In the genomic region with DNA sequence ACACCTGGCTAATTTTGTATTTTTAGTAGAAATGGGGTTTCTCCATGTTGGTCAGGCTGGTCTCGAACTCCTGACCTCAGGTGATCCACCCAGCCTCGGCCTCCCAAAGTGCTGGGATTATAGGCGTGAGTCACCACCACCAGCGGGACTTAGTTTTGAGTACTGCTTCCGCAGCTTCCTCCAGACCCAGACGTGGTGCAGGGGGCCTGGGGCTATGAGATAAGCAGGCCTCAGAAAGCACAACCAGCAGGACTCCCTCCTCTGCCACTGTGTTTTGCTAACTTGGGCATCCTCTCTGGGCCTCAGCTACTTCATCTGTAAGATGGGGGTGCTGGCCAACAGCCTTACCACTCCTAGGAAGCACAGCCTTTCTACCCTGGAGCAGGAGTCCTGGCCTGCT, we compare ENCODE assay signal across 14 cellular contexts.
"Had no signal": no experiment of that assay in that cellular context is flagged by ENCODE, and none has a peak within 500 bp of the region (broad histone marks: within the 10 kb centered on the region; RNA-seq: fewer than 3 reads in every experiment).

No MANE protein-coding gene starts in this region.

- H3K9me3 Mint-ChIP-seq: dendritic cell treated with granulocyte-macrophage colony-stimulating factor and Interleukin-4, amounts not matched to agents 40 ng/mL and 50 ng/mL, for 4 days; effector memory CD8-positive, alpha-beta T cell; immature natural killer cell; neural progenitor cell had no signal

- H2AFZ ChIP-seq: neural progenitor cell had no signal

- H3K4me3 Mint-ChIP-seq: dendritic cell treated with granulocyte-macrophage colony-stimulating factor and Interleukin-4, amounts not matched to agents 40 ng/mL and 50 ng/mL, for 4 days; effector memory CD8-positive, alpha-beta T cell; immature natural killer cell; naive B cell; neural progenitor cell had no signal

- H3K4me3 ChIP-seq: lung, neural progenitor cell, ovary, right lobe of liver had no signal

- H3K27ac ChIP-seq: neural progenitor cell, ovary, right lobe of liver had no signal

- H3K4me1 ChIP-seq: right lobe of liver had no signal

- H3K9me3 ChIP-seq: ovary, right lobe of liver had no signal

- H3K27ac Mint-ChIP-seq: dendritic cell treated with granulocyte-macrophage colony-stimulating factor and Interleukin-4, amounts not matched to agents 40 ng/mL and 50 ng/mL, for 4 days; immature natural killer cell; neural progenitor cell had no signal

- H3K27me3 ChIP-seq: neural progenitor cell, ovary, right lobe of liver had no signal

- ATAC-seq: effector memory CD8-positive, alpha-beta T cell; right lobe of liver had no signal

- H3K36me3 ChIP-seq: neural progenitor cell, ovary, right lobe of liver had no signal

- H3K36me3 Mint-ChIP-seq: immature natural killer cell, naive B cell, neural progenitor cell had no signal

- H3K4me1 Mint-ChIP-seq: naive B cell had no signal

- DNase-seq: activated CD4-positive, alpha-beta T cell treated with anti-CD3 and anti-CD28 coated beads, Interleukin-2, amount 50 U/mL, for 1 hour; activated naive CD4-positive, alpha-beta T cell treated with Interleukin-2 at 50 U/mL for 16 hours; cerebellar nuclear complex; effector memory CD8-positive, alpha-beta T cell; foreskin melanocyte; head of caudate nucleus; immature natural killer cell; naive B cell; ovary; right lobe of liver; stimulated activated CD4-positive, alpha-beta T cell treated with anti-CD3 and anti-CD28 coated beads, Interleukin-2, amount 100 ng/mL, for 24 hours had no signal

- H3K9ac ChIP-seq: neural progenitor cell had no signal

- H3K4me2 ChIP-seq: neural progenitor cell had no signal
